Comparison of ENCODE assay signal across 8 cellular contexts in genomic region chr10:102419561-102420442, GRCh38. TPM values are rescaled to one million over a fixed set of nuclear protein-coding genes. Genes with fewer than 3 reads are reported as not detected.
DNase-seq lines count a peak whose midpoint lies in the region; ATAC-seq, FAIRE-seq and TF ChIP-seq lines count a peak whose summit lies in the region.

No MANE protein-coding gene starts in this region.

- H3K4me1 ChIP-seq in A549 (peaks cover 25% of the 10 kb centered on the region), endocrine pancreas (ENCODE audit: control insufficient read depth, insufficient read depth, low read length) (no peaks in the 10 kb centered on the region), mucosa of rectum (ENCODE audit: control insufficient read depth in 2 of 2, insufficient read depth in 2 of 2, low read length in 2 of 2) (peaks cover 29 to 33% of the 10 kb centered on the region in 2 donors), stomach smooth muscle (ENCODE audit: control insufficient read depth, insufficient read depth, low read length) (peaks cover 40% of the 10 kb centered on the region)

- WGBS in A549 (ENCODE audit: missing lambda C conversion rate): 2% methylated on average over 33 of the region's 57 CpGs

- no peaks in the 10 kb centered on the region for H3K9me3 ChIP-seq in A549
- H3K9me3 ChIP-seq in endocrine pancreas (ENCODE audit: control insufficient read depth, low read length): no peaks in the 10 kb centered on the region
- no peaks in the 10 kb centered on the region for H3K9me3 ChIP-seq in mucosa of rectum (ENCODE audit: control insufficient read depth in 2 of 2, low read length in 2 of 2)
- no peaks in the 10 kb centered on the region for H3K9me3 ChIP-seq in stomach smooth muscle (ENCODE audit: control insufficient read depth in 2 of 2, low read length in 2 of 2)

- H3K9ac ChIP-seq in endocrine pancreas (ENCODE audit: control insufficient read depth, insufficient read depth, low read length): peak overlapping the region; percentile 88
- H3K9ac ChIP-seq in mucosa of rectum (ENCODE audit: low read depth in 1 of 2, low read length in 2 of 2): peak overlapping the region; percentile 88 to 91
- H3K9ac ChIP-seq in stomach smooth muscle (ENCODE audit: low read length in 2 of 2): peak overlapping the region; percentile 77 to 98

- peak overlapping the region; percentile 57 for H3K4me3 ChIP-seq in A549
- H3K4me3 ChIP-seq in endocrine pancreas (ENCODE audit: control insufficient read depth, insufficient read depth, low read length): peak overlapping the region; percentile 78
- peak overlapping the region; percentile 92 to 98 for H3K4me3 ChIP-seq in mucosa of rectum (ENCODE audit: low read length in 2 of 2)
- H3K4me3 ChIP-seq in stomach smooth muscle (ENCODE audit: low read length in 2 of 2): peak overlapping the region; percentile 90 to 91

- DNase-seq in A549 (ENCODE audit: low read depth in 1 of 2, low spot score in 1 of 2) (peak; percentile 51 to 69), NCI-H460 (ENCODE audit: extremely low read depth, low read depth) (peak; percentile 48)
- DNase-seq in activated CD8-positive, alpha-beta memory T cell treated with anti-CD3 and anti-CD28 coated beads for 24 hours: peak; percentile 88

- TF ChIP-seq CTCF in A549 (IDR thresholded peaks at IDR 0.05): no peak

- peak overlapping the region; percentile 97 for H3K4me2 ChIP-seq in A549

- H3K27ac ChIP-seq in A549 (peak overlapping the region; percentile 86 to 90), mucosa of rectum (ENCODE audit: low read depth in 2 of 2, low read length in 2 of 2) (peak overlapping the region; percentile 92 to 95), stomach smooth muscle (ENCODE audit: low read length) (peak overlapping the region; percentile 95)

- ATAC-seq in A549 (peak in 1 of 2 experiments; percentile 2; a peak in 3 of 6 replicates), GM21717 (IDR thresholded peaks at IDR 0.05; ENCODE audit: unreplicated experiment) (peak; percentile 0), HG03280 (IDR thresholded peaks at IDR 0.05; ENCODE audit: unreplicated experiment) (no peak)

- POLR2A ChIA-PET in A549 (lab: Yijun Ruan, JAX): interaction anchor here (1.0 to 2.0 kb wide), 5 partner anchors 13 to 164 kb away, joined by 3 to 15 read pairs (median 4); partner anchors contain the start of genes CUEDC2 and NFKB2

- no peaks in the 10 kb centered on the region for H3K27me3 ChIP-seq in endocrine pancreas (ENCODE audit: control insufficient read depth, insufficient read depth, low read length)
- peaks cover 9 to 11% of the 10 kb centered on the region in 2 donors for H3K27me3 ChIP-seq in mucosa of rectum (ENCODE audit: control insufficient read depth in 2 of 2, insufficient read depth in 2 of 2, low read length in 2 of 2)
- peaks cover 21 to 24% of the 10 kb centered on the region in 2 donors for H3K27me3 ChIP-seq in stomach smooth muscle (ENCODE audit: control insufficient read depth in 1 of 2, insufficient read depth in 2 of 2, low read length in 2 of 2)

- 0 out of 2 replicates have a peak, but pooled peaks have one; percentile 14 for TF ChIP-seq POLR2A in A549 (IDR thresholded peaks at IDR 0.05; ENCODE audit: low read length)

- H3K36me3 ChIP-seq in endocrine pancreas (ENCODE audit: control insufficient read depth, insufficient read depth, low read length) (no peaks in the 10 kb centered on the region), mucosa of rectum (ENCODE audit: control insufficient read depth in 2 of 2, insufficient read depth in 2 of 2, low read length in 2 of 2) (peaks cover 9 to 16% of the 10 kb centered on the region in 2 donors), stomach smooth muscle (ENCODE audit: control insufficient read depth in 2 of 2, insufficient read depth in 2 of 2, low read length in 2 of 2) (peaks cover 7 to 12% of the 10 kb centered on the region in 2 donors)

- CTCF ChIA-PET in A549 (lab: Yijun Ruan, JAX): interaction anchor here (0.7 to 17.4 kb wide), 9 partner anchors 8 to 250 kb away, joined by 3 to 337 read pairs (median 4); partner anchors contain the start of genes CUEDC2 and NFKB2

- FAIRE-seq in A549 (lab: Jason Lieb, UNC): no peak

- TF ChIP-seq RAD21 in A549 (conservative IDR thresholded peaks at IDR 0.05 in 1 of 2, IDR thresholded peaks at IDR 0.05 in 1 of 2): no peak

- TF ChIP-seq EP300 in A549 (IDR thresholded peaks at IDR 0.05): no peak

TF ChIP-seq in A549, 52 proteins besides CTCF, POLR2A, EP300 and RAD21 (continues in another document):
- TF ChIP-seq ATOH8 (CRISPR knock-in tag; IDR thresholded peaks at IDR 0.05; ENCODE audit: low read depth): no peak
- TF ChIP-seq, protein P1, sequence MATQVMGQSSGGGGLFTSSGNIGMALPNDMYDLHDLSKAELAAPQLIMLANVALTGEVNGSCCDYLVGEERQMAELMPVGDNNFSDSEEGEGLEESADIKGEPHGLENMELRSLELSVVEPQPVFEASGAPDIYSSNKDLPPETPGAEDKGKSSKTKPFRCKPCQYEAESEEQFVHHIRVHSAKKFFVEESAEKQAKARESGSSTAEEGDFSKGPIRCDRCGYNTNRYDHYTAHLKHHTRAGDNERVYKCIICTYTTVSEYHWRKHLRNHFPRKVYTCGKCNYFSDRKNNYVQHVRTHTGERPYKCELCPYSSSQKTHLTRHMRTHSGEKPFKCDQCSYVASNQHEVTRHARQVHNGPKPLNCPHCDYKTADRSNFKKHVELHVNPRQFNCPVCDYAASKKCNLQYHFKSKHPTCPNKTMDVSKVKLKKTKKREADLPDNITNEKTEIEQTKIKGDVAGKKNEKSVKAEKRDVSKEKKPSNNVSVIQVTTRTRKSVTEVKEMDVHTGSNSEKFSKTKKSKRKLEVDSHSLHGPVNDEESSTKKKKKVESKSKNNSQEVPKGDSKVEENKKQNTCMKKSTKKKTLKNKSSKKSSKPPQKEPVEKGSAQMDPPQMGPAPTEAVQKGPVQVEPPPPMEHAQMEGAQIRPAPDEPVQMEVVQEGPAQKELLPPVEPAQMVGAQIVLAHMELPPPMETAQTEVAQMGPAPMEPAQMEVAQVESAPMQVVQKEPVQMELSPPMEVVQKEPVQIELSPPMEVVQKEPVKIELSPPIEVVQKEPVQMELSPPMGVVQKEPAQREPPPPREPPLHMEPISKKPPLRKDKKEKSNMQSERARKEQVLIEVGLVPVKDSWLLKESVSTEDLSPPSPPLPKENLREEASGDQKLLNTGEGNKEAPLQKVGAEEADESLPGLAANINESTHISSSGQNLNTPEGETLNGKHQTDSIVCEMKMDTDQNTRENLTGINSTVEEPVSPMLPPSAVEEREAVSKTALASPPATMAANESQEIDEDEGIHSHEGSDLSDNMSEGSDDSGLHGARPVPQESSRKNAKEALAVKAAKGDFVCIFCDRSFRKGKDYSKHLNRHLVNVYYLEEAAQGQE (IDR thresholded peaks at IDR 0.05): peak; percentile 95

RNA-seq across cellular contexts. Expression of gene FBXL15, which starts 0.8 kb away (rescaled TPM):
- polyA plus RNA-seq in A549 (2011; rRNA removed) (3.7 and 4.8 TPM in 2 replicates), A549 (2017; fragmentation: RNase III; extraction: RNeasy Plus Mini Kit Qiagen cat#74134 plus additional on column Dnase treatment) (8.7 to 10.4 TPM (median 9.4 TPM) in 3 replicates)
- 15.0 and 18.4 TPM in 2 replicates for polyA plus RNA-seq in A549 (2012; cell fraction: cytosol; rRNA removed)
- 29.5 and 44.2 TPM in 2 replicates for polyA plus RNA-seq in A549 (2012; cell fraction: nucleus; rRNA removed)
- polyA minus RNA-seq in A549 (2011; rRNA and poly(A)+ RNA removed): 2.8 and 3.2 TPM in 2 replicates
- total RNA-seq in NCI-H460 (2014; rRNA removed; shearing (Covaris generic)): 13.7 and 18.1 TPM in 2 replicates
- polyA plus RNA-seq in NCI-H460 (2014; cell fraction: nucleus; rRNA removed): 31.3 and 38.5 TPM in 2 replicates

RNA-seq across cellular contexts. Expression of gene PSD, which starts 1.2 kb away (rescaled TPM):
- polyA plus RNA-seq in A549 (2011; rRNA removed) (0.14 and 0.19 TPM in 2 replicates), A549 (2017; fragmentation: RNase III; extraction: RNeasy Plus Mini Kit Qiagen cat#74134 plus additional on column Dnase treatment) (0.42 to 0.75 TPM (median 0.70 TPM) in 3 replicates)
- polyA plus RNA-seq in A549 (2012; cell fraction: cytosol; rRNA removed): 0.28 and 0.54 TPM in 2 replicates
- polyA plus RNA-seq in A549 (2012; cell fraction: nucleus; rRNA removed): 0.45 and 0.83 TPM in 2 replicates
- 0.15 and 0.66 TPM in 2 replicates for polyA minus RNA-seq in A549 (2011; rRNA and poly(A)+ RNA removed)
- total RNA-seq in NCI-H460 (2014; rRNA removed; shearing (Covaris generic)): 0.29 and 0.32 TPM in 2 replicates
- polyA plus RNA-seq in NCI-H460 (2014; cell fraction: nucleus; rRNA removed): 1.4 and 1.7 TPM in 2 replicates

RNA-seq across cellular contexts. Expression of gene CUEDC2, which starts 12.6 kb away (rescaled TPM):
- 42.5 and 43.7 TPM in 2 replicates for polyA plus RNA-seq in A549 (2011; rRNA removed)
- polyA plus RNA-seq in A549 (2012; cell fraction: cytosol; rRNA removed): 58.5 and 59.9 TPM in 2 replicates
- polyA plus RNA-seq in A549 (2012; cell fraction: nucleus; rRNA removed): 74.7 and 75.8 TPM in 2 replicates
- polyA plus RNA-seq in A549 (2017; fragmentation: RNase III; extraction: RNeasy Plus Mini Kit Qiagen cat#74134 plus additional on column Dnase treatment): 52.1 to 69.3 TPM (median 67.4 TPM) in 3 replicates
- polyA minus RNA-seq in A549 (2011; rRNA and poly(A)+ RNA removed): 28.0 and 34.8 TPM in 2 replicates
- total RNA-seq in NCI-H460 (2014; rRNA removed; shearing (Covaris generic)): 51.7 and 55.3 TPM in 2 replicates
- polyA plus RNA-seq in NCI-H460 (2014; cell fraction: nucleus; rRNA removed): 82.1 and 118 TPM in 2 replicates

RNA-seq across cellular contexts. Expression of gene NFKB2, which starts 24.3 kb away (rescaled TPM):
- 20.5 and 27.6 TPM in 2 replicates for polyA plus RNA-seq in A549 (2011; rRNA removed)
- 61.3 and 70.0 TPM in 2 replicates for polyA plus RNA-seq in A549 (2012; cell fraction: cytosol; rRNA removed)
- 218 and 281 TPM in 2 replicates for polyA plus RNA-seq in A549 (2012; cell fraction: nucleus; rRNA removed)
- polyA plus RNA-seq in A549 (2017; fragmentation: RNase III; extraction: RNeasy Plus Mini Kit Qiagen cat#74134 plus additional on column Dnase treatment): 35.7 to 63.6 TPM (median 36.6 TPM) in 3 replicates
- polyA minus RNA-seq in A549 (2011; rRNA and poly(A)+ RNA removed): 16.0 and 17.9 TPM in 2 replicates
- total RNA-seq in NCI-H460 (2014; rRNA removed; shearing (Covaris generic)): 51.9 and 58.6 TPM in 2 replicates
- 68.8 and 85.4 TPM in 2 replicates for polyA plus RNA-seq in NCI-H460 (2014; cell fraction: nucleus; rRNA removed)

RNA-seq across cellular contexts. Expression of gene C10orf95, which starts 31.5 kb away (rescaled TPM):
- polyA plus RNA-seq in A549 (2011; rRNA removed) (0.09 and 0.12 TPM in 2 replicates), A549 (2017; fragmentation: RNase III; extraction: RNeasy Plus Mini Kit Qiagen cat#74134 plus additional on column Dnase treatment) (0.07 to 0.13 TPM (median 0.07 TPM) in 3 replicates)
- 0.20 and 0.31 TPM in 2 replicates for polyA plus RNA-seq in A549 (2012; cell fraction: cytosol; rRNA removed)
- polyA plus RNA-seq in A549 (2012; cell fraction: nucleus; rRNA removed): 0.13 and 0.16 TPM in 2 replicates
- 0.24 and 0.33 TPM in 2 replicates for polyA minus RNA-seq in A549 (2011; rRNA and poly(A)+ RNA removed)
- total RNA-seq in NCI-H460 (2014; rRNA removed; shearing (Covaris generic)): 0.37 and 0.55 TPM in 2 replicates
- 0.11 and 0.60 TPM in 2 replicates for polyA plus RNA-seq in NCI-H460 (2014; cell fraction: nucleus; rRNA removed)
